2 cellular contexts compared by ENCODE assay signal in genomic region chr5:140579188-140579747, GRCh38.
TF ChIP-seq lines count a peak whose summit lies in the region.

No MANE protein-coding gene starts in this region.

TF ChIP-seq in A549, 52 proteins besides CTCF, POLR2A, EP300 and RAD21:
- peak; percentile 50 for TF ChIP-seq ZC3H11A (IDR thresholded peaks at IDR 0.05)

TF ChIP-seq in HEK293, 187 proteins besides CTCF, POLR2A, EP300 and RAD21:
- TF ChIP-seq ZBTB11 (tag by site-specific recombination; conservative IDR thresholded peaks at IDR 0.05; ENCODE audit: low read depth) (peak; percentile 34; the same call in 1 of the 2 replicates), ZNF558 (tag by site-specific recombination; IDR thresholded peaks at IDR 0.05) (0 out of 2 replicates have a peak, but pooled peaks have one; percentile 21), ZNF555 (tag by site-specific recombination; conservative IDR thresholded peaks at IDR 0.05) (peak; percentile 30), ZNF623 (tag by site-specific recombination; IDR thresholded peaks at IDR 0.05) (0 out of 2 replicates have a peak, but pooled peaks have one; percentile 31), ZBTB8A (tag by site-specific recombination; IDR thresholded peaks at IDR 0.05) (peak; percentile 29; the same call in 1 of the 2 replicates), ZNF394 (tag by site-specific recombination; IDR thresholded peaks at IDR 0.05; ENCODE audit: borderline replicate concordance) (peak; percentile 66; the same call in 1 of the 2 replicates), ZNF426 (tag by site-specific recombination; IDR thresholded peaks at IDR 0.05) (peak; percentile 44)
- TF ChIP-seq, protein P1, sequence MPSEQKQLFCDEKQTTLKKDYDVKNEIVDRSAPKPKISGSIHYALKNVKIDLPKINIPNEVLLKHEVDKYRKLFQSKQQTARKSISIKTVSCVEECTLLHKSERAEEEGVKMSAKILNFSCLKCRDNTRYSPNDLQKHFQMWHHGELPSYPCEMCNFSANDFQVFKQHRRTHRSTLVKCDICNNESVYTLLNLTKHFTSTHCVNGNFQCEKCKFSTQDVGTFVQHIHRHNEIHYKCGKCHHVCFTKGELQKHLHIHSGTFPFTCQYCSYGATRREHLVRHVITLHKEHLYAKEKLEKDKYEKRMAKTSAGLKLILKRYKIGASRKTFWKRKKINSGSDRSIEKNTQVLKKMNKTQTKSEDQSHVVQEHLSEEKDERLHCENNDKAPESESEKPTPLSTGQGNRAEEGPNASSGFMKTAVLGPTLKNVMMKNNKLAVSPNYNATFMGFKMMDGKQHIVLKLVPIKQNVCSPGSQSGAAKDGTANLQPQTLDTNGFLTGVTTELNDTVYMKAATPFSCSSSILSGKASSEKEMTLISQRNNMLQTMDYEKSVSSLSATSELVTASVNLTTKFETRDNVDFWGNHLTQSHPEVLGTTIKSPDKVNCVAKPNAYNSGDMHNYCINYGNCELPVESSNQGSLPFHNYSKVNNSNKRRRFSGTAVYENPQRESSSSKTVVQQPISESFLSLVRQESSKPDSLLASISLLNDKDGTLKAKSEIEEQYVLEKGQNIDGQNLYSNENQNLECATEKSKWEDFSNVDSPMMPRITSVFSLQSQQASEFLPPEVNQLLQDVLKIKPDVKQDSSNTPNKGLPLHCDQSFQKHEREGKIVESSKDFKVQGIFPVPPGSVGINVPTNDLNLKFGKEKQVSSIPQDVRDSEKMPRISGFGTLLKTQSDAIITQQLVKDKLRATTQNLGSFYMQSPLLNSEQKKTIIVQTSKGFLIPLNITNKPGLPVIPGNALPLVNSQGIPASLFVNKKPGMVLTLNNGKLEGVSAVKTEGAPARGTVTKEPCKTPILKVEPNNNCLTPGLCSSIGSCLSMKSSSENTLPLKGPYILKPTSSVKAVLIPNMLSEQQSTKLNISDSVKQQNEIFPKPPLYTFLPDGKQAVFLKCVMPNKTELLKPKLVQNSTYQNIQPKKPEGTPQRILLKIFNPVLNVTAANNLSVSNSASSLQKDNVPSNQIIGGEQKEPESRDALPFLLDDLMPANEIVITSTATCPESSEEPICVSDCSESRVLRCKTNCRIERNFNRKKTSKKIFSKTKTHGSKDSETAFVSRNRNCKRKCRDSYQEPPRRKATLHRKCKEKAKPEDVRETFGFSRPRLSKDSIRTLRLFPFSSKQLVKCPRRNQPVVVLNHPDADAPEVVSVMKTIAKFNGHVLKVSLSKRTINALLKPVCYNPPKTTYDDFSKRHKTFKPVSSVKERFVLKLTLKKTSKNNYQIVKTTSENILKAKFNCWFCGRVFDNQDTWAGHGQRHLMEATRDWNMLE (tag by site-specific recombination; conservative IDR thresholded peaks at IDR 0.05; ENCODE audit: low read depth), result peak; percentile 59; the same call in 1 of the 2 replicates
